ENCODE assay signal across 26 cellular contexts in the genomic region with DNA sequence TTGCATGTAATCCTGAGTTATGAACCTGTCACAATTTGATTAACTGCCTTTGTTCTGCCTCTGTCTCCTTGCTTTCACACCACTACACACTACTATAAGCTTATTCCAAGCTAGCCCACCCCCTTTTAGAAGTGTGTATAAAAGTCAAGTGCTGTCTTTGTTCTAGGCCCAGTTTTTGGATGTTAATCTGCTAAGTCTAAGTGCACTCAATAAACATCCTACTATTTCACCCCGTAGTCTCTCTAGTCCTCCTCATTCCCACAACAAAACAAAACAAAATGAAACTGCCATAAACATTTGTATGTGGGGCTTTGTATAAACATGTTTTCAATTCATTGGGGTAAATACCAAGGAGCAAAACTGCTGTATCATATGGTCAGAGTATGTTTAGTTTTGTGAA. TPM values are rescaled to one million over a fixed set of nuclear protein-coding genes. Genes with fewer than 3 reads are reported as not detected.
DNase-seq lines count a peak whose midpoint lies in the region; ATAC-seq and TF ChIP-seq lines count a peak whose summit lies in the region.
"Had no signal": no experiment of that assay in that cellular context is flagged by ENCODE, and none has a peak within 500 bp of the region (broad histone marks: within the 10 kb centered on the region; RNA-seq: fewer than 3 reads in every experiment).

No MANE protein-coding gene starts in this region.

- intact Hi-C loops in OCI-LY7 (cut with micrococcal nuclease; ENCODE audit: unreplicated experiment) (no loop called here), Caco-2 (cut with micrococcal nuclease; ENCODE audit: unreplicated experiment) (no loop called here)
- intact Hi-C loops in CD4-positive, alpha-beta T cell (cut with DNase I, micrococcal nuclease) = no loop called here

- no peak overlapping the region for H3K27ac Mint-ChIP-seq in Caco-2 (ENCODE audit: unreplicated experiment)
- H3K27ac Mint-ChIP-seq in CD4-positive, alpha-beta T cell = no peak overlapping the region
- H3K27ac Mint-ChIP-seq: CD8-positive, alpha-beta memory T cell had no signal

- H3K79me2 ChIP-seq in OCI-LY7 (ENCODE audit: insufficient read depth, low read depth, low read length) = no peaks in the 10 kb centered on the region

- TF ChIP-seq CTCF in OCI-LY7 (conservative IDR thresholded peaks at IDR 0.05; ENCODE audit: low read length) = no peak
- no peak for TF ChIP-seq CTCF in choroid plexus epithelial cell (conservative IDR thresholded peaks at IDR 0.05; ENCODE audit: low read depth, low read length)
- no peak for TF ChIP-seq CTCF in Caco-2 (IDR thresholded peaks at IDR 0.05; ENCODE audit: insufficient read depth in 1 of 2, low read depth in 1 of 2, low read length in 1 of 2, severe bottlenecking in 1 of 2, unreplicated experiment in 1 of 2)
- no peak for TF ChIP-seq CTCF in CD4-positive, alpha-beta T cell (IDR thresholded peaks at IDR 0.05)

- H3K4me1 ChIP-seq in OCI-LY7 (ENCODE audit: insufficient read depth, low read length, poor library complexity, severe bottlenecking) (no peaks in the 10 kb centered on the region), Caco-2 (no peaks in the 10 kb centered on the region)
- H3K4me1 ChIP-seq: HAP-1, Peyer's patch, SJSA1 had no signal

- H3K9me3 Mint-ChIP-seq in Caco-2 (ENCODE audit: unreplicated experiment) = peaks cover 69% of the 10 kb centered on the region
- H3K9me3 Mint-ChIP-seq in CD4-positive, alpha-beta T cell = peaks cover 38% of the 10 kb centered on the region

- H3K4me2 ChIP-seq in OCI-LY7 (ENCODE audit: low read length) = no peak overlapping the region

- no peak overlapping the region for H3K4me3 ChIP-seq in OCI-LY7 (ENCODE audit: low read depth, low read length, poor library complexity, severe bottlenecking)
- no peak overlapping the region for H3K4me3 ChIP-seq in choroid plexus epithelial cell (ENCODE audit: low read depth, low read length)
- no peak overlapping the region for H3K4me3 ChIP-seq in Caco-2 (ENCODE audit: low read depth, low read length)
- H3K4me3 ChIP-seq: HAP-1, Peyer's patch, SJSA1 had no signal

- CTCF ChIA-PET in OCI-LY7 (lab: Charles Lee; ENCODE audit: unreplicated experiment) (no interaction called here), Caco-2 (lab: Charles Lee) (no interaction called here)
- CTCF ChIA-PET in CD4-positive, alpha-beta T cell (lab: Charles Lee) = no interaction called here

- peaks cover 73% of the 10 kb centered on the region for H3K9me3 ChIP-seq in OCI-LY7 (ENCODE audit: low read length)
- H3K9me3 ChIP-seq in Caco-2 = peaks cover 2% of the 10 kb centered on the region; the same call in 1 of the 2 replicates
- H3K9me3 ChIP-seq in CD4-positive, alpha-beta T cell (ENCODE audit: control insufficient read depth, low read length) = peaks cover 45% of the 10 kb centered on the region

- H3K36me3 ChIP-seq in OCI-LY7 (ENCODE audit: insufficient read depth, low read length) = no peaks in the 10 kb centered on the region; the same call in 1 of the 2 replicates
- H3K36me3 ChIP-seq in Caco-2 (ENCODE audit: control insufficient read depth, insufficient read depth, low read length) = no peaks in the 10 kb centered on the region
- H3K36me3 ChIP-seq: HAP-1, Peyer's patch, SJSA1 had no signal

- no peak for ATAC-seq in HG03521 (IDR thresholded peaks at IDR 0.05; ENCODE audit: unreplicated experiment)
- ATAC-seq in CD4-positive, alpha-beta T cell (ENCODE audit: poor library complexity) = no peak
- ATAC-seq: Right ventricle myocardium inferior had no signal

- DNase-seq in NCI-H2171 treated with DMSO at 0.1 percent for 48 hours (lab: John Stamatoyannopoulos, UW) (peak; percentile 17), NCI-H2171 (lab: John Stamatoyannopoulos, UW) (no peak), OCI-LY7 (ENCODE audit: low spot score) (peak; percentile 44), choroid plexus epithelial cell (ENCODE audit: low read depth) (peak; percentile 1), Caco-2 (no peak)
- DNase-seq in CD4-positive, alpha-beta T cell = no peak
- DNase-seq: 8988T; AML-193; C1 segment of cervical spinal cord; CD8-positive, alpha-beta memory T cell; EL; GF-D8; MV-4-11; NCI-H1694 treated with DMSO at 0.1 percent for 48 hours; NCI-H2107; NCI-H345; NCI-H524; NCI-H774; NK-92 treated with Interleukin-12 subunit alpha and Interleukin-12 subunit beta, amount 100 ng/mL, for 24 hours; Peyer's patch; T-helper 1 cell had no signal

- no peaks in the 10 kb centered on the region for H3K27me3 ChIP-seq in Caco-2 (replicated peaks; ENCODE audit: control insufficient read depth, insufficient read depth, low read length)
- no peaks in the 10 kb centered on the region for H3K27me3 ChIP-seq in CD4-positive, alpha-beta T cell (ENCODE audit: control insufficient read depth, insufficient read depth, low read length)
- H3K27me3 ChIP-seq: Peyer's patch had no signal

- H3K4me1 Mint-ChIP-seq in Caco-2 (ENCODE audit: low read depth, unreplicated experiment) = no peaks in the 10 kb centered on the region
- H3K4me1 Mint-ChIP-seq in CD4-positive, alpha-beta T cell (ENCODE audit: low read depth) = no peaks in the 10 kb centered on the region
- H3K4me1 Mint-ChIP-seq: CD8-positive, alpha-beta memory T cell had no signal

- H2AFZ ChIP-seq in OCI-LY7 (ENCODE audit: low read length) = no peak overlapping the region

- POLR2A ChIA-PET in OCI-LY7 (lab: Charles Lee) = interaction anchor here (1.2 kb wide), 1 partner anchor 11 kb away, joined by 3 read pairs; no protein-coding TSS in a partner anchor
- POLR2A ChIA-PET in Caco-2 (lab: Charles Lee) = no interaction called here
- POLR2A ChIA-PET in CD4-positive, alpha-beta T cell (lab: Charles Lee) = no interaction called here

- H3K4me3 Mint-ChIP-seq in Caco-2 (ENCODE audit: unreplicated experiment) = no peak overlapping the region
- no peak overlapping the region for H3K4me3 Mint-ChIP-seq in CD4-positive, alpha-beta T cell
- H3K4me3 Mint-ChIP-seq: CD8-positive, alpha-beta memory T cell had no signal

- no peaks in the 10 kb centered on the region for H3K27me3 Mint-ChIP-seq in Caco-2 (ENCODE audit: insufficient read depth, unreplicated experiment)
- H3K27me3 Mint-ChIP-seq in CD4-positive, alpha-beta T cell = peaks cover 10% of the 10 kb centered on the region

- BruUV-seq in OCI-LY7 (replicated peaks; lab: Mats Ljungman, UMichigan) (no TSS peak), Caco-2 (replicated peaks; lab: Mats Ljungman, UMichigan) (no TSS peak)

- no peaks in the 10 kb centered on the region for H3K36me3 Mint-ChIP-seq in Caco-2 (ENCODE audit: insufficient read depth, unreplicated experiment)
- H3K36me3 Mint-ChIP-seq in CD4-positive, alpha-beta T cell (ENCODE audit: low read depth) = peaks cover 12% of the 10 kb centered on the region

- H3K27ac ChIP-seq in OCI-LY7 (ENCODE audit: low read depth, low read length, poor library complexity, severe bottlenecking) = no peak overlapping the region
- no peak overlapping the region for H3K27ac ChIP-seq in CD4-positive, alpha-beta T cell (ENCODE audit: low read depth, low read length)
- H3K27ac ChIP-seq: Peyer's patch, SJSA1 had no signal

- no peaks in the 10 kb centered on the region for H3K9me2 ChIP-seq in OCI-LY7 (ENCODE audit: insufficient read depth, low read length)

- H4K20me1 ChIP-seq in OCI-LY7 (ENCODE audit: insufficient read depth, low read length) = no peaks in the 10 kb centered on the region

RNA-seq across cellular contexts. Expression of a gene that starts 16.1 kb away (rescaled TPM):
- total RNA-seq in OCI-LY7 (2014; rRNA removed; shearing (Covaris generic)) = not detected in 2 replicates
- total RNA-seq in OCI-LY7 (2022) (not detected in 2 replicates), Caco-2 (2022) (not detected in 2 replicates)
- total RNA-seq in CD4-positive, alpha-beta T cell = not detected
- total RNA-seq: CD8-positive, alpha-beta memory T cell; HT1080; Peyer's patch; Right ventricle myocardium inferior; SJSA1 had no signal

Comparison
In these comparisons a context has a peak if more than half of its experiments do, and no peak if none do; other contexts are left out.
1. DNase-seq: peak in NCI-H2171 treated with DMSO at 0.1 percent for 48 hours (single experiment), OCI-LY7 (single experiment) and choroid plexus epithelial cell (single experiment); none in NCI-H2171 (single experiment), Caco-2 (0 of 2) and CD4-positive, alpha-beta T cell (0 of 10).